20 cellular contexts compared by ENCODE assay signal in the genomic region with DNA sequence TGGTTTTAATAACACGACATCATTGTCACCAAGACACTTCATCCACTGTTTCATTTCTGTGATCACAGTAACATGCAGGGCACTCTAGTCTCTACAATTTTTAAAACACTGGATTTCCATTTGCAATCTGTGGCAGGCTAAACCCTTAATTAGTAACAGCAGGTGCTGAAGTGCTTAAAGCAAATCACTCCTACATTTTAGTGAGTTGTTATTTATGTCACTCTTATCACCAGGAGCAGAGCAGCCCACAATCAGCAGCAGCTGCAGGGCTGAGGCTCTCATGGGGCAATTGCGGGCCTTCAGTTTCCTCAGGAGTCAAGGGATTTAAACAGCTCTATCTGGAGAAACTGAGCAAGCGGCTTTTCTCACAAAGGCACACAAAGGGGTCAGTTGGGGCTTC. TPM values are rescaled to one million over a fixed set of nuclear protein-coding genes. Genes with fewer than 3 reads are reported as not detected.
DNase-seq lines count a peak whose midpoint lies in the region; ATAC-seq and TF ChIP-seq lines count a peak whose summit lies in the region.
"Had no signal": no experiment of that assay in that cellular context is flagged by ENCODE, and none has a peak within 500 bp of the region (broad histone marks: within the 10 kb centered on the region; RNA-seq: fewer than 3 reads in every experiment).

No MANE protein-coding gene starts in this region.

- H2BK120ac ChIP-seq in mesendoderm (ENCODE audit: low read depth, low read length) = no peak overlapping the region

- TF ChIP-seq POLR2A in esophagus squamous epithelium (IDR thresholded peaks at IDR 0.05) = no peak

- no TSS peak for BruUV-seq in A673 (replicated peaks; lab: Mats Ljungman, UMichigan)

- no peaks in the 10 kb centered on the region for H3K79me1 ChIP-seq in mesendoderm (ENCODE audit: low read length)

- no peak for ATAC-seq in GM21529 (IDR thresholded peaks at IDR 0.05; ENCODE audit: unreplicated experiment)
- ATAC-seq: Panc1, Right ventricle myocardium inferior, T-cell had no signal

- H3K56ac ChIP-seq in mesendoderm (ENCODE audit: low read length) = no peak overlapping the region

- H3K36me3 ChIP-seq in A673 (ENCODE audit: insufficient read depth, low read length, poor library complexity, severe bottlenecking) (no peaks in the 10 kb centered on the region), HEK293 (ENCODE audit: control insufficient read depth in 2 of 2, insufficient read depth in 1 of 2, low read length in 2 of 2) (no peaks in the 10 kb centered on the region), mesendoderm (ENCODE audit: control insufficient read depth, insufficient read depth, low read length) (no peaks in the 10 kb centered on the region), esophagus squamous epithelium (no peaks in the 10 kb centered on the region)

- H3K4me3 ChIP-seq in A673 (ENCODE audit: low read depth, low read length, poor library complexity, severe bottlenecking) = no peak overlapping the region
- H3K4me3 ChIP-seq in HEK293 (ENCODE audit: low read depth, low read length) = no peak overlapping the region
- H3K4me3 ChIP-seq in mesendoderm (ENCODE audit: low read length) = no peak overlapping the region
- no peak overlapping the region for H3K4me3 ChIP-seq in esophagus squamous epithelium

- H2BK15ac ChIP-seq in mesendoderm (replicated peaks; ENCODE audit: low read depth) = no peak overlapping the region

- no peak overlapping the region for H3K4me2 ChIP-seq in mesendoderm (ENCODE audit: low read length)
- H3K4me2 ChIP-seq: SK-N-SH had no signal

- no peak overlapping the region for H4K5ac ChIP-seq in mesendoderm (ENCODE audit: low read length)

- CTCF ChIA-PET in A673 (lab: Charles Lee) (no interaction called here), HEK293 (lab: Yijun Ruan, JAX) (no interaction called here)

- no peak overlapping the region for H3K9ac ChIP-seq in mesendoderm (ENCODE audit: low read length)
- H3K9ac ChIP-seq: SK-N-SH had no signal

- H2AK5ac ChIP-seq in mesendoderm (ENCODE audit: low read length) = no peak overlapping the region

- no CpG with 5 or more reads among the region's 3 CpGs for WGBS in mesendoderm (ENCODE audit: extremely low coverage, insufficient coverage, low lambda C conversion rate)
- 52 to 61% methylated on average over 3 of the region's 3 CpGs for WGBS in esophagus squamous epithelium, 2 donors

- H3K9me3 ChIP-seq in A673 (ENCODE audit: low read depth, low read length, poor library complexity, severe bottlenecking) = no peaks in the 10 kb centered on the region
- no peaks in the 10 kb centered on the region for H3K9me3 ChIP-seq in HEK293 (ENCODE audit: control insufficient read depth, insufficient read depth, low read depth, low read length)
- H3K9me3 ChIP-seq in esophagus squamous epithelium = peaks cover 0 to 3% (median 0%) of the 10 kb centered on the region in 3 donors
- H3K9me3 ChIP-seq: SK-N-SH had no signal

- no peak overlapping the region for H2BK5ac ChIP-seq in mesendoderm (ENCODE audit: low read length)

- no peak for TF ChIP-seq CTCF in A673 (conservative IDR thresholded peaks at IDR 0.05; ENCODE audit: low read depth, low read length)
- no peak for TF ChIP-seq CTCF in HEK293 (tag by site-specific recombination; IDR thresholded peaks at IDR 0.05)
- TF ChIP-seq CTCF in esophagus squamous epithelium (IDR thresholded peaks at IDR 0.05) = no peak

- H3K27ac ChIP-seq in A673 (ENCODE audit: low read depth, low read length, poor library complexity, severe bottlenecking) = no peak overlapping the region
- no peak overlapping the region for H3K27ac ChIP-seq in HEK293 (ENCODE audit: extremely low read depth, low read depth, low read length)
- no peak overlapping the region for H3K27ac ChIP-seq in mesendoderm (ENCODE audit: low read depth, low read length)
- no peak overlapping the region for H3K27ac ChIP-seq in esophagus squamous epithelium

- intact Hi-C loops in A673 (cut with micrococcal nuclease; ENCODE audit: unreplicated experiment) = no loop called here
- intact Hi-C loops in esophagus squamous epithelium (cut with DNase I) = no loop called here

- no peak overlapping the region for H4K8ac ChIP-seq in mesendoderm (ENCODE audit: low read depth, low read length)

- H3K79me2 ChIP-seq in mesendoderm (ENCODE audit: control insufficient read depth, insufficient read depth, low read length) = no peaks in the 10 kb centered on the region

- H3K4me1 ChIP-seq in A673 (ENCODE audit: insufficient read depth, low read length, poor library complexity, severe bottlenecking) (peaks cover 14% of the 10 kb centered on the region), HEK293 (ENCODE audit: control insufficient read depth, insufficient read depth, low read length) (no peaks in the 10 kb centered on the region), mesendoderm (ENCODE audit: control insufficient read depth, low read depth, low read length) (no peaks in the 10 kb centered on the region), esophagus squamous epithelium (no peaks in the 10 kb centered on the region)

- no peak overlapping the region for H3K23ac ChIP-seq in mesendoderm (ENCODE audit: low read length)

- POLR2A ChIA-PET in A673 (lab: Charles Lee; ENCODE audit: low non-redundant PET) = no interaction called here
- POLR2A ChIA-PET in HEK293 (lab: Yijun Ruan, JAX) = no interaction called here

- H3K18ac ChIP-seq in mesendoderm (ENCODE audit: low read length) = no peak overlapping the region

- H3K27me3 ChIP-seq in A673 (replicated peaks; ENCODE audit: insufficient read depth, low read depth, low read length, poor library complexity) (no peaks in the 10 kb centered on the region), mesendoderm (ENCODE audit: insufficient read depth, low read length, poor library complexity) (no peaks in the 10 kb centered on the region), esophagus squamous epithelium (peaks cover 0 to 4% (median 0%) of the 10 kb centered on the region in 4 donors)

- peak overlapping the region; percentile 10 for H3K4ac ChIP-seq in mesendoderm (ENCODE audit: low read depth, low read length)

- peak; percentile 45 for DNase-seq in A673 (ENCODE audit: low spot score)
- peak; percentile 18 for DNase-seq in OCI-M1 (lab: John Stamatoyannopoulos, UW)
- no peak for DNase-seq in mesendoderm
- DNase-seq in esophagus squamous epithelium (lab: John Stamatoyannopoulos, UW) = no peak
- no peak for DNase-seq in activated naive CD4-positive, alpha-beta T cell treated with anti-CD3 and anti-CD28 coated beads, Interleukin-2, amount 50 U/mL, for 16 hours
- DNase-seq in medulla oblongata (ENCODE audit: extremely low spot score) = no peak
- DNase-seq: DMS153, Kasumi-1, MM.1S, NCI-H1092 treated with DMSO at 0.1 percent for 48 hours, NCI-H187 treated with DMSO at 0.1 percent for 48 hours, NCI-H526 treated with DMSO at 0.1 percent for 48 hours, SK-N-SH, T-cell had no signal

TF ChIP-seq in HEK293, 187 proteins besides CTCF, POLR2A, EP300 and RAD21:
- TF ChIP-seq SP7 (tag by site-specific recombination; IDR thresholded peaks at IDR 0.05) (peak; percentile 80), ZNF169 (tag by site-specific recombination; IDR thresholded peaks at IDR 0.05) (no peak), WT1 (tag by site-specific recombination; IDR thresholded peaks at IDR 0.05) (0 out of 2 replicates have a peak, but pooled peaks have one; percentile 24), ZNF670 (tag by site-specific recombination; IDR thresholded peaks at IDR 0.05; ENCODE audit: low read depth) (no peak), PRDM6 (tag by site-specific recombination; IDR thresholded peaks at IDR 0.05) (no peak), BCL6B (tag by site-specific recombination; IDR thresholded peaks at IDR 0.05) (no peak), ZNF221 (tag by site-specific recombination; IDR thresholded peaks at IDR 0.05; ENCODE audit: borderline replicate concordance) (no peak), SALL2 (tag by site-specific recombination; IDR thresholded peaks at IDR 0.05; ENCODE audit: borderline replicate concordance) (no peak), ZIC2 (tag by site-specific recombination; IDR thresholded peaks at IDR 0.05) (peak; percentile 54; the same call in 1 of the 2 replicates)
- TF ChIP-seq, protein P1, sequence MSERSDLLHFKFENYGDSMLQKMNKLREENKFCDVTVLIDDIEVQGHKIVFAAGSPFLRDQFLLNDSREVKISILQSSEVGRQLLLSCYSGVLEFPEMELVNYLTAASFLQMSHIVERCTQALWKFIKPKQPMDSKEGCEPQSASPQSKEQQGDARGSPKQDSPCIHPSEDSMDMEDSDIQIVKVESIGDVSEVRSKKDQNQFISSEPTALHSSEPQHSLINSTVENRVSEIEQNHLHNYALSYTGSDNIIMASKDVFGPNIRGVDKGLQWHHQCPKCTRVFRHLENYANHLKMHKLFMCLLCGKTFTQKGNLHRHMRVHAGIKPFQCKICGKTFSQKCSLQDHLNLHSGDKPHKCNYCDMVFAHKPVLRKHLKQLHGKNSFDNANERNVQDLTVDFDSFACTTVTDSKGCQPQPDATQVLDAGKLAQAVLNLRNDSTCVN (tag by site-specific recombination; optimal IDR thresholded peaks at IDR 0.05) = no peak
TF ChIP-seq in HEK293: peak in this region for 3.

RNA-seq across cellular contexts. Expression of gene SOHLH2, which starts 1.6 kb away (rescaled TPM):
- total RNA-seq in A673 (2021) (1.6 and 2.5 TPM in 2 replicates), esophagus squamous epithelium (not detected)
- 3.7 TPM for polyA plus RNA-seq in mesendoderm (2013, experiment 1 of 2)
- 4.3 TPM for polyA plus RNA-seq in mesendoderm (2013, experiment 2 of 2)
- total RNA-seq: HT-29, Right ventricle myocardium inferior, T-cell had no signal
- polyA plus RNA-seq: CD14-positive monocyte had no signal

Comparison
In these comparisons a context has a peak if more than half of its experiments do, and no peak if none do; other contexts are left out.
1. DNase-seq: peak in A673 (single experiment) and OCI-M1 (single experiment); none in mesendoderm (single experiment), esophagus squamous epithelium (single experiment), activated naive CD4-positive, alpha-beta T cell treated with anti-CD3 and anti-CD28 coated beads, Interleukin-2, amount 50 U/mL, for 16 hours (single experiment) and medulla oblongata (single experiment).